ENCODE assay signal across 13 cellular contexts in the genomic region with DNA sequence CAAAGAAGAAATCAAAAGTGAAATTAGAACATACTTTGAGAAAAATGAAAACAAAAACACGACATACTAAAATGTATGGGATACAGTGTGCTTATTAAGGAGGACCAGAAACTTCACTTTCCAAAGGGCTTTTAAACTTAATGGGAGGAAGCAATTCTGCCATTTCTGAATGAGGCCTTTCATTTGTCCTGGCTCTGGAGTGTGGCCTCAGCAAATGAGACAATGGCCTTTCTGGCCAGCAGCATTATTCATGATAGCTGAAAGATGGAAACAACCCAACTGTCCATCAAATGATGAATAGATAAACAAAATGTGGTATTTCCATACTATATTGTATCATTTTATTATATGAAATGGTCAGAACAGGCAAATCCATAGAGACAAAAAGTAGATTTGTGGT.
"Had no signal": no experiment of that assay in that cellular context is flagged by ENCODE, and none has a peak within 500 bp of the region (broad histone marks: within the 10 kb centered on the region; RNA-seq: fewer than 3 reads in every experiment).

No MANE protein-coding gene starts in this region.

- H3K4me3 ChIP-seq: heart left ventricle, lung, skin epidermis had no signal

- H3K27ac ChIP-seq: skin epidermis had no signal

- H3K27me3 ChIP-seq: heart left ventricle had no signal

- DNase-seq: activated CD4-positive, alpha-beta T cell treated with anti-CD3 and anti-CD28 coated beads for 1 hour; activated CD4-positive, alpha-beta T cell treated with anti-CD3 and anti-CD28 coated beads, Interleukin-2, amount 50 U/mL, for 4 hours; activated naive CD4-positive, alpha-beta T cell treated with anti-CD3 and anti-CD28 coated beads, Interleukin-2, amount 10 ng/mL, durations not matched to agents 7 days and 5 days; foreskin fibroblast; heart left ventricle; naive B cell; right cardiac atrium; stimulated activated CD4-positive, alpha-beta T cell treated with anti-CD3 and anti-CD28 coated beads, Interleukin-15, amount 100 ng/mL, for 24 hours; stimulated activated CD4-positive, alpha-beta T cell treated with anti-CD3 and anti-CD28 coated beads, Interleukin-4, amount 100 ng/mL, for 24 hours; stimulated activated naive CD4-positive, alpha-beta T cell; trophoblast cell had no signal

- H3K36me3 ChIP-seq: heart left ventricle had no signal

- H3K9me3 ChIP-seq: heart left ventricle had no signal

- ATAC-seq: heart left ventricle, right cardiac atrium had no signal
